24 cellular contexts compared by ENCODE assay signal in the genomic region with DNA sequence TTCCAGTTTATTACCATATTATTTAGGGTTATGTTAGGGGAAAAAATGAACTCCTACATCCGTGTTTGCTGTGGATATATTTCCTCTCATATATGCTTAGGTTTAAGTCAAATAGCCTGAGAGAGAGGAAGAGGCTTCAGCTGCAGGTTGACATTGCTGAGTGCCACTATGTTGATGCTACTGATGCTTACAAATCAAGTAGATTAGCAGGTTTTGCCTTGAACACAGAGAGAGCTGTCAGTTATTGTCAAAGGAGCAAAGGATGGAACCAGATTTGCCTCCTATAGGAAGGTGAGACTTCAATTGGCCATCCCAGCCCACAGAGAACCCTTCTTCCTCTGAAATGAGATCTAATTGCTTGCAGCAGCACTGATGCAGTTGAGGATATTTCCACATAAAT.
DNase-seq lines count a peak whose midpoint lies in the region; ATAC-seq and TF ChIP-seq lines count a peak whose summit lies in the region.
"Had no signal": no experiment of that assay in that cellular context is flagged by ENCODE, and none has a peak within 500 bp of the region (broad histone marks: within the 10 kb centered on the region; RNA-seq: fewer than 3 reads in every experiment).

No MANE protein-coding gene starts in this region.

- no peak overlapping the region for H3K4me2 ChIP-seq in PC-3 (ENCODE audit: low read length)
- H3K4me2 ChIP-seq: A549; BLaER1 treated with 17β-estradiol and CSF1 and Interleukin-3, amounts not matched to agents 10 nM and 100 nM; GM23338 had no signal

- no peaks in the 10 kb centered on the region for H3K36me3 ChIP-seq in PC-3 (ENCODE audit: low read depth, low read length)
- H3K36me3 ChIP-seq: BE2C; BLaER1 treated with 17β-estradiol and CSF1 and Interleukin-3, amounts not matched to agents 10 nM and 100 nM had no signal

- no peaks in the 10 kb centered on the region for H3K36me3 Mint-ChIP-seq in activated T-cell treated with anti-CD3 and anti-CD28 coated beads, Interleukin-2, amount 50 U/mL, for 24 hours (ENCODE audit: low read depth)
- H3K36me3 Mint-ChIP-seq: CD14-positive monocyte; CD8-positive, alpha-beta memory T cell had no signal

- ATAC-seq in PC-3: peak; percentile 22; the same call in 1 of the 2 replicates
- no peak for ATAC-seq in GM21360 (IDR thresholded peaks at IDR 0.05; ENCODE audit: unreplicated experiment)
- ATAC-seq: A549, GM12878, GM23338, HCT116 had no signal

- H3K27ac Mint-ChIP-seq in activated T-cell treated with anti-CD3 and anti-CD28 coated beads, Interleukin-2, amount 50 U/mL, for 24 hours: no peak overlapping the region
- H3K27ac Mint-ChIP-seq: CD14-positive monocyte; CD4-positive, alpha-beta T cell; CD8-positive, alpha-beta memory T cell; GM23338 had no signal

- no peaks in the 10 kb centered on the region for H3K4me1 Mint-ChIP-seq in activated T-cell treated with anti-CD3 and anti-CD28 coated beads, Interleukin-2, amount 50 U/mL, for 24 hours (ENCODE audit: low read depth)
- H3K4me1 Mint-ChIP-seq: CD14-positive monocyte; CD8-positive, alpha-beta memory T cell; GM23338; H9 had no signal

- CTCF ChIA-PET in PC-3 (lab: Charles Lee): no interaction called here

- no peaks in the 10 kb centered on the region for H3K27me3 Mint-ChIP-seq in activated T-cell treated with anti-CD3 and anti-CD28 coated beads, Interleukin-2, amount 50 U/mL, for 24 hours
- H3K27me3 Mint-ChIP-seq: CD4-positive, alpha-beta T cell; CD8-positive, alpha-beta memory T cell had no signal

- no peak for TF ChIP-seq CTCF in PC-3 (conservative IDR thresholded peaks at IDR 0.05; ENCODE audit: low read depth, low read length)

- no peak overlapping the region for H3K27ac ChIP-seq in PC-3 (ENCODE audit: low read length)
- peak overlapping the region; percentile 4 for H3K27ac ChIP-seq in cingulate gyrus (ENCODE audit: low read depth, low read length)
- H3K27ac ChIP-seq: A549; BLaER1 treated with 17β-estradiol and CSF1 and Interleukin-3, amounts not matched to agents 10 nM and 100 nM had no signal

- H3K9ac ChIP-seq in PC-3 (ENCODE audit: low read length): no peak overlapping the region
- H3K9ac ChIP-seq: BLaER1 treated with 17β-estradiol and CSF1 and Interleukin-3, amounts not matched to agents 10 nM and 100 nM had no signal

- H3K4me1 ChIP-seq in PC-3 (ENCODE audit: insufficient read depth, low read length): no peaks in the 10 kb centered on the region
- H3K4me1 ChIP-seq: A549; BE2C; BLaER1 treated with 17β-estradiol and CSF1 and Interleukin-3, amounts not matched to agents 10 nM and 100 nM had no signal

- no peaks in the 10 kb centered on the region for H3F3A ChIP-seq in PC-3 (ENCODE audit: low read length, unreplicated experiment)

- H2AFZ ChIP-seq in PC-3 (ENCODE audit: low read length): no peak overlapping the region
- H2AFZ ChIP-seq: GM23338 had no signal

- H3K4me3 ChIP-seq in PC-3 (ENCODE audit: low read length): no peak overlapping the region
- H3K4me3 ChIP-seq: A549; BLaER1 treated with 17β-estradiol and CSF1 and Interleukin-3, amounts not matched to agents 10 nM and 100 nM; GM12878; GM23338 had no signal

- no peaks in the 10 kb centered on the region for H3K79me2 ChIP-seq in PC-3 (ENCODE audit: low read length)

- H4K20me1 ChIP-seq in PC-3 (ENCODE audit: low read length): no peaks in the 10 kb centered on the region
- H4K20me1 ChIP-seq: BLaER1 treated with 17β-estradiol and CSF1 and Interleukin-3, amounts not matched to agents 10 nM and 100 nM had no signal

- intact Hi-C loops in PC-3 (cut with micrococcal nuclease): no loop called here

- no peak overlapping the region for H3K4me3 Mint-ChIP-seq in activated T-cell treated with anti-CD3 and anti-CD28 coated beads, Interleukin-2, amount 50 U/mL, for 24 hours
- H3K4me3 Mint-ChIP-seq: CD14-positive monocyte; CD4-positive, alpha-beta T cell; CD8-positive, alpha-beta memory T cell; GM23338; H9 had no signal

- H3K9me3 Mint-ChIP-seq in activated T-cell treated with anti-CD3 and anti-CD28 coated beads, Interleukin-2, amount 50 U/mL, for 24 hours: peaks cover 3% of the 10 kb centered on the region
- H3K9me3 Mint-ChIP-seq: CD14-positive monocyte; CD4-positive, alpha-beta T cell; GM23338 had no signal

- POLR2A ChIA-PET in PC-3 (lab: Charles Lee; ENCODE audit: unreplicated experiment): no interaction called here

- no TSS peak for BruUV-seq in PC-3 (replicated peaks; lab: Mats Ljungman, UMichigan)

- no peaks in the 10 kb centered on the region for H3K9me3 ChIP-seq in PC-3 (ENCODE audit: low read length)
- H3K9me3 ChIP-seq: A549; BE2C; BLaER1 treated with 17β-estradiol and CSF1 and Interleukin-3, amounts not matched to agents 10 nM and 100 nM had no signal

- H3K9me2 ChIP-seq in PC-3 (replicated peaks; ENCODE audit: low read length): no peaks in the 10 kb centered on the region

- peak; percentile 6 for DNase-seq in PC-3
- peak; percentile 11 for DNase-seq in retina
- DNase-seq in superior temporal gyrus (ENCODE audit: extremely low spot score): peak; percentile 66
- DNase-seq in activated T-cell treated with anti-CD3 and anti-CD28 coated beads, Interleukin-2, amount 50 U/mL, for 24 hours: no peak
- no peak for DNase-seq in activated CD8-positive, alpha-beta memory T cell treated with anti-CD3 and anti-CD28 coated beads for 24 hours
- DNase-seq: 8988T; ACHN; AML-193; BE2C; CD4-positive, alpha-beta T cell; CD8-positive, alpha-beta memory T cell; DMS 273 treated with DMSO at 0.1 percent for 48 hours; DMS79; EL; GDM1; H9 had no signal

- no peaks in the 10 kb centered on the region for H3K27me3 ChIP-seq in PC-3 (ENCODE audit: low read length)
- H3K27me3 ChIP-seq: BE2C; BLaER1 treated with 17β-estradiol and CSF1 and Interleukin-3, amounts not matched to agents 10 nM and 100 nM had no signal

Comparison
In these comparisons a context has a peak if more than half of its experiments do, and no peak if none do; other contexts are left out.
1. DNase-seq: peak in PC-3 (single experiment), retina (single experiment) and superior temporal gyrus (single experiment); none in activated T-cell treated with anti-CD3 and anti-CD28 coated beads, Interleukin-2, amount 50 U/mL, for 24 hours (single experiment) and activated CD8-positive, alpha-beta memory T cell treated with anti-CD3 and anti-CD28 coated beads for 24 hours (single experiment).